27 cellular contexts compared by ENCODE assay signal in the genomic region with DNA sequence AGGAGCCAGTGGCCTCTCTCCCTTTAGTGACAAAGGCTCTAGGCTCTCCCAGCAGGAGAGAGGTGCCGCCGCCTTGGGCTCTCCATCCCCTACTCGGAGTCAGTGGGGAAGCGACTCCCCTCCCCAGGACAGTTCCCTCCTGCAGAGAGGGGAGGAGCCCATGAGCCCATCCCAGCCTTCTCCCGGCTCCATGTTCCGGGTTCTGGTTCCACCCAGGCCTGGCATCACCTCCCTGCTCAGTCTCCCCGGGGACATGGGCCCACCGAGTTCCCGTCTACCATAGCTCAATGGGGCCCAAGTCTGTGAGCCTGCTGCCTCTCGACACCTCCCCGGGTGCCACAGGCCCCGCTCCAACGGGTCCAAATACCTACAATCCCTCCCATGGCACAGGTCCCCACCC.
"Had no signal": no experiment of that assay in that cellular context is flagged by ENCODE, and none has a peak within 500 bp of the region (broad histone marks: within the 10 kb centered on the region; RNA-seq: fewer than 3 reads in every experiment).

No MANE protein-coding gene starts in this region.

- H3K9me3 ChIP-seq: ascending aorta, breast epithelium, colonic mucosa, esophagus squamous epithelium, gastroesophageal sphincter had no signal

- H3K27ac ChIP-seq: ascending aorta, breast epithelium, cardiac muscle cell, colonic mucosa, epithelial cell of prostate, esophagus squamous epithelium, gastroesophageal sphincter had no signal

- H3K36me3 ChIP-seq: ascending aorta, breast epithelium, cardiac muscle cell, colonic mucosa, esophagus squamous epithelium, gastroesophageal sphincter had no signal

- H3K4me3 ChIP-seq: ascending aorta, breast epithelium, cardiac muscle cell, colonic mucosa, esophagus squamous epithelium, gastroesophageal sphincter had no signal

- ATAC-seq: activated naive CD4-positive, alpha-beta T cell treated with anti-CD3 and anti-CD28 coated beads, Interleukin-2, amount 50 U/mL, for 72 hours; activated T-cell treated with anti-CD3 and anti-CD28 coated beads, Interleukin-2, amount 50 U/mL, for 72 hours; gastroesophageal sphincter had no signal

- H3K27me3 ChIP-seq: ascending aorta, breast epithelium, cardiac muscle cell, colonic mucosa, esophagus squamous epithelium, gastroesophageal sphincter had no signal

- H3K4me1 ChIP-seq: breast epithelium, colonic mucosa had no signal

- DNase-seq: activated CD4-positive, alpha-beta memory T cell treated with anti-CD3 and anti-CD28 coated beads, Interleukin-2, amount 10 ng/mL, durations not matched to agents 7 days and 5 days; activated CD4-positive, alpha-beta T cell treated with anti-CD3 and anti-CD28 coated beads for 1 hour; activated CD4-positive, alpha-beta T cell treated with anti-CD3 and anti-CD28 coated beads for 4 hours; activated CD4-positive, alpha-beta T cell treated with anti-CD3 and anti-CD28 coated beads, Interleukin-2, amount 10 ng/mL, durations not matched to agents 7 days and 5 days; activated CD4-positive, alpha-beta T cell treated with anti-CD3 and anti-CD28 coated beads, Interleukin-2, amount 50 U/mL, for 4 hours; activated CD8-positive, alpha-beta memory T cell treated with anti-CD3 and anti-CD28 coated beads, Interleukin-2, amount 50 U/mL, for 48 hours; activated gamma-delta T cell; activated naive CD4-positive, alpha-beta T cell; activated naive CD4-positive, alpha-beta T cell treated with anti-CD3 and anti-CD28 coated beads, Interleukin-2, amount 10 ng/mL, durations not matched to agents 7 days and 5 days; activated naive CD8-positive, alpha-beta T cell treated with anti-CD3 and anti-CD28 coated beads, Interleukin-2, amount 10 ng/mL, durations not matched to agents 7 days and 5 days; activated T-cell treated with anti-CD3 and anti-CD28 coated beads for 4 hours; activated T-cell treated with anti-CD3 and anti-CD28 coated beads, Interleukin-2, amount 50 U/mL, for 24 hours; activated T-cell treated with anti-CD3 and anti-CD28 coated beads, Interleukin-2, amount 50 U/mL, for 72 hours; central memory CD4-positive, alpha-beta T cell; cerebellar nuclear complex; colonic mucosa; effector CD8-positive, alpha-beta T cell; esophagus squamous epithelium; foreskin melanocyte; T-helper 2 cell had no signal

- H3K27ac Mint-ChIP-seq: activated CD4-positive, alpha-beta memory T cell treated with anti-CD3 and anti-CD28 coated beads, Interleukin-2, amount 10 ng/mL, durations not matched to agents 7 days and 5 days; activated CD4-positive, alpha-beta T cell treated with anti-CD3 and anti-CD28 coated beads, Interleukin-2, amount 10 ng/mL, durations not matched to agents 7 days and 5 days; activated naive CD4-positive, alpha-beta T cell treated with anti-CD3 and anti-CD28 coated beads, Interleukin-2, amount 10 ng/mL, durations not matched to agents 7 days and 5 days; activated naive CD4-positive, alpha-beta T cell treated with anti-CD3 and anti-CD28 coated beads, Interleukin-2, amount 50 U/mL, for 72 hours; activated naive CD8-positive, alpha-beta T cell treated with anti-CD3 and anti-CD28 coated beads, Interleukin-2, amount 10 ng/mL, durations not matched to agents 7 days and 5 days; activated T-cell treated with anti-CD3 and anti-CD28 coated beads, Interleukin-2, amount 50 U/mL, for 24 hours; activated T-cell treated with anti-CD3 and anti-CD28 coated beads, Interleukin-2, amount 50 U/mL, for 72 hours; brain had no signal

- H3K4me3 Mint-ChIP-seq: activated CD4-positive, alpha-beta memory T cell treated with anti-CD3 and anti-CD28 coated beads, Interleukin-2, amount 10 ng/mL, durations not matched to agents 7 days and 5 days; activated CD4-positive, alpha-beta T cell treated with anti-CD3 and anti-CD28 coated beads, Interleukin-2, amount 10 ng/mL, durations not matched to agents 7 days and 5 days; activated naive CD4-positive, alpha-beta T cell treated with anti-CD3 and anti-CD28 coated beads, Interleukin-2, amount 10 ng/mL, durations not matched to agents 7 days and 5 days; activated naive CD8-positive, alpha-beta T cell treated with anti-CD3 and anti-CD28 coated beads, Interleukin-2, amount 10 ng/mL, durations not matched to agents 7 days and 5 days; activated T-cell treated with anti-CD3 and anti-CD28 coated beads, Interleukin-2, amount 50 U/mL, for 24 hours; activated T-cell treated with anti-CD3 and anti-CD28 coated beads, Interleukin-2, amount 50 U/mL, for 72 hours; brain had no signal

- H3K27me3 Mint-ChIP-seq: activated CD4-positive, alpha-beta memory T cell treated with anti-CD3 and anti-CD28 coated beads, Interleukin-2, amount 10 ng/mL, durations not matched to agents 7 days and 5 days; activated CD4-positive, alpha-beta T cell treated with anti-CD3 and anti-CD28 coated beads, Interleukin-2, amount 10 ng/mL, durations not matched to agents 7 days and 5 days; activated naive CD4-positive, alpha-beta T cell treated with anti-CD3 and anti-CD28 coated beads, Interleukin-2, amount 10 ng/mL, durations not matched to agents 7 days and 5 days; activated naive CD8-positive, alpha-beta T cell treated with anti-CD3 and anti-CD28 coated beads, Interleukin-2, amount 10 ng/mL, durations not matched to agents 7 days and 5 days; activated T-cell treated with anti-CD3 and anti-CD28 coated beads, Interleukin-2, amount 50 U/mL, for 24 hours; brain had no signal
